ENCODE assay signal across 11 cellular contexts in the genomic region with DNA sequence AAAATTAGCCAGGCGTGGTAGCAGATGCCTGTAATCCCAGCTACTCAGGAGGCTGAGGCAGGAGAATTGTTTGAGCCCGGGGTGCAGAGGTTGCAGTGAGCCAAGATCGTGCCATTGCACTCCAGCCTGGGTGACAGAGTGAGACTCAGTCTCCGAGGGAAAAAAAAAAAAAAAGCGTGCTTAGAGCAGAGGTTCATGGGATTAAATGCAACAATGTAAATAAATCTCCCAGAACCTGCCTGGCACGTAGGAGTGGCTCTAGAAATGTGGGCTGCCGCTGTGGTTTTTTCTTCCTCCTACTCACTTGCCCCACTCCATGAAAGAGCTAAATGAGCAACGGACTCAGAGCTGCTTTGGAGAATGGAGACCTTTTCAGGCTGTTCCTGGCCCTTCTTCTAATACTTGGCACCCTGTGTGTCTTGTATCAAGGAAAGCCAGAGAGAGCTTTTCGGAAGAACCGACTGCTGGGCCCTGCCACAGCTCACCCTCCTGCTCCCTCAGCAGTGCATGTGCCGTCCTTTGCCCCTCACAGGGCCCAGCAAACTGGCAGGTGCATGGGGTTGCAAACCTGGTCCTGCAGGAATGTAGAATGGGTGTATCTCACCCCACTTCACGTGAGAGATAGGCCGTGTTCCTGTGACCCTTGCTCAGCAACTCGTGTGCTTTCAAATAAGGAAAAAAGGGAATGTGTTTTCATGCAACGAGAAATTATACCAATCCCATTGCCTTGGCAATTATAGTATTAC. TPM values are rescaled to one million over a fixed set of nuclear protein-coding genes. Genes with fewer than 3 reads are reported as not detected.
DNase-seq lines count a peak whose midpoint lies in the region; ATAC-seq and TF ChIP-seq lines count a peak whose summit lies in the region.
"Had no signal": no experiment of that assay in that cellular context is flagged by ENCODE, and none has a peak within 500 bp of the region (broad histone marks: within the 10 kb centered on the region; RNA-seq: fewer than 3 reads in every experiment).

No MANE protein-coding gene starts in this region.

- H3K4me1 ChIP-seq in left ventricle myocardium inferior: peaks cover 74% of the 10 kb centered on the region
- peaks cover 0 to 24% of the 10 kb centered on the region in 2 donors for H3K4me1 ChIP-seq in right atrium auricular region
- peaks cover 25% of the 10 kb centered on the region for H3K4me1 ChIP-seq in hepatocyte (ENCODE audit: insufficient read depth)
- H3K4me1 ChIP-seq in urinary bladder (ENCODE audit: insufficient read depth): no peaks in the 10 kb centered on the region

- intact Hi-C loops in left ventricle myocardium inferior (cut with micrococcal nuclease): no loop called here

- peaks cover 24% of the 10 kb centered on the region for H3K4me1 Mint-ChIP-seq in T-helper 17 cell

- H3K79me2 ChIP-seq in hepatocyte: peaks cover 89% of the 10 kb centered on the region

- peak overlapping the region; percentile 85 for H3K27ac Mint-ChIP-seq in T-helper 17 cell

- WGBS in hepatocyte (ENCODE audit: low lambda C conversion rate, missing lambda C conversion rate): 63% methylated on average over 15 of the region's 15 CpGs
- 73% methylated on average over 15 of the region's 15 CpGs for WGBS in urinary bladder

- no peaks in the 10 kb centered on the region for H3K9me2 ChIP-seq in hepatocyte (replicated peaks; ENCODE audit: insufficient read depth)

- H3K27me3 ChIP-seq in left ventricle myocardium inferior (ENCODE audit: low read depth) (no peaks in the 10 kb centered on the region), right atrium auricular region (no peaks in the 10 kb centered on the region), hepatocyte (no peaks in the 10 kb centered on the region)

- no peaks in the 10 kb centered on the region for H3K36me3 ChIP-seq in left ventricle myocardium inferior
- H3K36me3 ChIP-seq in right atrium auricular region: no peaks in the 10 kb centered on the region
- no peaks in the 10 kb centered on the region for H3K36me3 ChIP-seq in hepatocyte (replicated peaks; ENCODE audit: insufficient read depth, low read depth)
- H3K36me3 ChIP-seq in urinary bladder (ENCODE audit: insufficient read depth): no peaks in the 10 kb centered on the region

- DNase-seq in left ventricle myocardium inferior (no peak), right atrium auricular region (ENCODE audit: low spot score) (no peak), T-helper 17 cell (no peak), hepatocyte (ENCODE audit: low spot score) (peak; percentile 64), NCI-H524 (lab: John Stamatoyannopoulos, UW) (no peak)
- DNase-seq: HCEC 1CT, RPMI8226 had no signal

- TF ChIP-seq CTCF in left ventricle myocardium inferior (IDR thresholded peaks at IDR 0.05; ENCODE audit: borderline replicate concordance): no peak
- TF ChIP-seq CTCF in right atrium auricular region (IDR thresholded peaks at IDR 0.05): no peak
- no peak for TF ChIP-seq CTCF in hepatocyte (IDR thresholded peaks at IDR 0.05; ENCODE audit: poor library complexity)

- no peak overlapping the region for H2AFZ ChIP-seq in hepatocyte

- peak overlapping the region; percentile 69 for H3K4me2 ChIP-seq in hepatocyte

- H3K4me3 ChIP-seq in left ventricle myocardium inferior (no peak overlapping the region), right atrium auricular region (no peak overlapping the region), hepatocyte (no peak overlapping the region), urinary bladder (ENCODE audit: low read depth, low read length) (no peak overlapping the region)

- no peaks in the 10 kb centered on the region for H3K9me3 ChIP-seq in left ventricle myocardium inferior (replicated peaks)
- no peaks in the 10 kb centered on the region for H3K9me3 ChIP-seq in right atrium auricular region
- H3K9me3 ChIP-seq in T-helper 17 cell (ENCODE audit: control insufficient read depth, low read length, poor library complexity, severe bottlenecking): no peaks in the 10 kb centered on the region
- H3K9me3 ChIP-seq in hepatocyte (ENCODE audit: low read depth): no peaks in the 10 kb centered on the region

- no peaks in the 10 kb centered on the region for H4K20me1 ChIP-seq in hepatocyte (ENCODE audit: insufficient read depth, poor library complexity, severe bottlenecking)

- no peaks in the 10 kb centered on the region for H3K27me3 Mint-ChIP-seq in T-helper 17 cell

- H3K4me3 Mint-ChIP-seq in T-helper 17 cell: peak overlapping the region; percentile 79

- H3K27ac ChIP-seq in left ventricle myocardium inferior (replicated peaks) (peak overlapping the region; percentile 5), right atrium auricular region (no peak overlapping the region), hepatocyte (peak overlapping the region; percentile 94), urinary bladder (ENCODE audit: low read depth) (peak overlapping the region; percentile 75)
- H3K27ac ChIP-seq: C4-2B had no signal

- ATAC-seq in T-helper 17 cell (peak; percentile 63), GM18505 (IDR thresholded peaks at IDR 0.05; ENCODE audit: unreplicated experiment) (no peak), HG02884 (IDR thresholded peaks at IDR 0.05; ENCODE audit: unreplicated experiment) (no peak)

- no peaks in the 10 kb centered on the region for H3K36me3 Mint-ChIP-seq in T-helper 17 cell (ENCODE audit: low read depth)

- TF ChIP-seq POLR2A in GM18505 (IDR thresholded peaks at IDR 0.05; ENCODE audit: borderline replicate concordance, extremely low read depth, insufficient read depth, insufficient read length): no peak

RNA-seq across cellular contexts. Expression of a gene that starts 52.0 kb away (rescaled TPM):
- total RNA-seq in left ventricle myocardium inferior: 97.9 TPM
- total RNA-seq in right atrium auricular region: 10 to 100 TPM; 28.8 to 65.6 TPM
- under 1 TPM in 1 of 2 donors, not detected in 1; 0.62 TPM for total RNA-seq in T-helper 17 cell
- 12.7 and 13.9 TPM in 2 replicates for total RNA-seq in hepatocyte
- polyA plus RNA-seq in hepatocyte: 10.8 and 21.9 TPM in 2 replicates
- total RNA-seq in urinary bladder: 1.5 TPM
- 4.6 TPM for polyA plus RNA-seq in urinary bladder

Comparison
In these comparisons a context has a peak if more than half of its experiments do, and no peak if none do; other contexts are left out.
1. H3K27ac ChIP-seq: peak in left ventricle myocardium inferior (single experiment), hepatocyte (single experiment) and urinary bladder (single experiment); none in right atrium auricular region (0 of 2).